Comparison of ENCODE assay signal across 8 cellular contexts in genomic region chr4:158667651-158668198, GRCh38. TPM values are rescaled to one million over a fixed set of nuclear protein-coding genes. Genes with fewer than 3 reads are reported as not detected.
DNase-seq lines count a peak whose midpoint lies in the region; ATAC-seq and TF ChIP-seq lines count a peak whose summit lies in the region.

No MANE protein-coding gene starts in this region.

- no peaks in the 10 kb centered on the region for H3K9me3 ChIP-seq in ovary

- no peaks in the 10 kb centered on the region for H3K4me1 ChIP-seq in ovary (ENCODE audit: insufficient read depth)

- no peak for TF ChIP-seq CTCF in ovary (IDR thresholded peaks at IDR 0.05)

- DNase-seq in COLO668 (lab: John Stamatoyannopoulos, UW; ENCODE audit: unreplicated experiment) (peak; percentile 14), HT1080 (ENCODE audit: low read depth) (peak; percentile 30), iPS-NIHi11 (ENCODE audit: low spot score) (peak; percentile 35), putamen (ENCODE audit: low spot score) (no peak), ovary (no peak), medulla oblongata (ENCODE audit: extremely low spot score) (no peak)
- peak; percentile 31 for DNase-seq in activated CD4-positive, alpha-beta T cell treated with anti-CD3 and anti-CD28 coated beads, Interleukin-2, amount 10 ng/mL, durations not matched to agents 7 days and 5 days

- H3K4me3 ChIP-seq in ovary, result no peak overlapping the region

- H3K27me3 ChIP-seq in ovary, result no peaks in the 10 kb centered on the region

- no peak overlapping the region for H3K27ac ChIP-seq in ovary

- 78 to 86% (median 83%) methylated on average over 3 of the region's 3 CpGs for WGBS in ovary, 3 donors

- no peaks in the 10 kb centered on the region for H3K27me3 Mint-ChIP-seq in activated CD4-positive, alpha-beta T cell treated with anti-CD3 and anti-CD28 coated beads, Interleukin-2, amount 10 ng/mL, durations not matched to agents 7 days and 5 days

- peaks cover 28% of the 10 kb centered on the region for H3K36me3 Mint-ChIP-seq in activated CD4-positive, alpha-beta T cell treated with anti-CD3 and anti-CD28 coated beads, Interleukin-2, amount 10 ng/mL, durations not matched to agents 7 days and 5 days (ENCODE audit: low read depth)

- POLR2A ChIA-PET in activated CD4-positive, alpha-beta T cell treated with anti-CD3 and anti-CD28 coated beads, Interleukin-2, amount 10 ng/mL, durations not matched to agents 7 days and 5 days (lab: Charles Lee), result no interaction called here

- intact Hi-C loops in ovary (cut with DNase I), result no loop called here

- H3K4me3 Mint-ChIP-seq in activated CD4-positive, alpha-beta T cell treated with anti-CD3 and anti-CD28 coated beads, Interleukin-2, amount 10 ng/mL, durations not matched to agents 7 days and 5 days, result no peak overlapping the region

- H3K27ac Mint-ChIP-seq in activated CD4-positive, alpha-beta T cell treated with anti-CD3 and anti-CD28 coated beads, Interleukin-2, amount 10 ng/mL, durations not matched to agents 7 days and 5 days, result no peak overlapping the region

- peaks cover 27% of the 10 kb centered on the region for H3K4me1 Mint-ChIP-seq in activated CD4-positive, alpha-beta T cell treated with anti-CD3 and anti-CD28 coated beads, Interleukin-2, amount 10 ng/mL, durations not matched to agents 7 days and 5 days

- no peak for TF ChIP-seq POLR2A in ovary (IDR thresholded peaks at IDR 0.05)

- TF ChIP-seq EP300 in ovary (IDR thresholded peaks at IDR 0.05), result no peak

- H3K9me3 Mint-ChIP-seq in activated CD4-positive, alpha-beta T cell treated with anti-CD3 and anti-CD28 coated beads, Interleukin-2, amount 10 ng/mL, durations not matched to agents 7 days and 5 days, result no peaks in the 10 kb centered on the region

- CTCF ChIA-PET in activated CD4-positive, alpha-beta T cell treated with anti-CD3 and anti-CD28 coated beads, Interleukin-2, amount 10 ng/mL, durations not matched to agents 7 days and 5 days (lab: Charles Lee), result interaction anchor here (0.8 kb wide), 1 partner anchor 10 kb away, joined by 3 read pairs; no protein-coding TSS in a partner anchor

- H3K36me3 ChIP-seq in ovary, result no peaks in the 10 kb centered on the region

- ATAC-seq in GM18519 (IDR thresholded peaks at IDR 0.05; ENCODE audit: low FRiP score, unreplicated experiment), result no peak

RNA-seq across cellular contexts. Expression of gene C4orf46, which starts 4.0 kb away (rescaled TPM):
- 16.1 and 22.6 TPM in 2 replicates for total RNA-seq in HT1080 (2014; rRNA removed; shearing (Covaris generic))
- 20.0 and 25.3 TPM in 2 replicates for polyA plus RNA-seq in HT1080 (2015; cell fraction: cytosol; rRNA removed)
- 13.9 and 17.4 TPM in 2 replicates for polyA plus RNA-seq in HT1080 (2015; cell fraction: nucleus; rRNA removed)
- 10 to 100 TPM; 15.5 to 18.1 TPM for total RNA-seq in activated CD4-positive, alpha-beta T cell treated with anti-CD3 and anti-CD28 coated beads, Interleukin-2, amount 10 ng/mL, durations not matched to agents 7 days and 5 days
- 1 to 10 TPM; 3.6 to 6.4 (median 4.5) TPM for total RNA-seq in ovary
- polyA plus RNA-seq in ovary, result 1 to 10 TPM; 4.6 to 6.0 TPM

RNA-seq across cellular contexts. Expression of gene ETFDH, which starts 4.4 kb away (rescaled TPM):
- 7.4 and 11.9 TPM in 2 replicates for total RNA-seq in HT1080 (2014; rRNA removed; shearing (Covaris generic))
- polyA plus RNA-seq in HT1080 (2015; cell fraction: cytosol; rRNA removed), result 11.2 and 16.0 TPM in 2 replicates
- 27.5 and 31.9 TPM in 2 replicates for polyA plus RNA-seq in HT1080 (2015; cell fraction: nucleus; rRNA removed)
- 10 to 100 TPM; 18.9 to 27.1 TPM for total RNA-seq in activated CD4-positive, alpha-beta T cell treated with anti-CD3 and anti-CD28 coated beads, Interleukin-2, amount 10 ng/mL, durations not matched to agents 7 days and 5 days
- total RNA-seq in ovary, result 10 to 100 TPM; 13.6 to 26.7 (median 19.5) TPM
- 10 to 100 TPM; 15.1 to 35.9 TPM for polyA plus RNA-seq in ovary

RNA-seq across cellular contexts. Expression of gene PPID, which starts 55.5 kb away (rescaled TPM):
- total RNA-seq in HT1080 (2014; rRNA removed; shearing (Covaris generic)), result 47.1 and 57.4 TPM in 2 replicates
- polyA plus RNA-seq in HT1080 (2015; cell fraction: cytosol; rRNA removed), result 70.3 and 76.7 TPM in 2 replicates
- 56.0 and 59.6 TPM in 2 replicates for polyA plus RNA-seq in HT1080 (2015; cell fraction: nucleus; rRNA removed)
- 10 to 100 TPM; 35.5 to 41.3 TPM for total RNA-seq in activated CD4-positive, alpha-beta T cell treated with anti-CD3 and anti-CD28 coated beads, Interleukin-2, amount 10 ng/mL, durations not matched to agents 7 days and 5 days
- 10 to 100 TPM; 10.9 to 18.2 (median 14.5) TPM for total RNA-seq in ovary
- polyA plus RNA-seq in ovary, result 10 to 100 TPM; 14.8 to 54.8 TPM

Comparison
In these comparisons a context has a peak if more than half of its experiments do, and no peak if none do; other contexts are left out.
1. DNase-seq: peak in COLO668 (single experiment), HT1080 (single experiment), activated CD4-positive, alpha-beta T cell treated with anti-CD3 and anti-CD28 coated beads, Interleukin-2, amount 10 ng/mL, durations not matched to agents 7 days and 5 days (single experiment) and iPS-NIHi11 (single experiment); none in putamen (single experiment), ovary (0 of 5) and medulla oblongata (single experiment).